In the genomic region with DNA sequence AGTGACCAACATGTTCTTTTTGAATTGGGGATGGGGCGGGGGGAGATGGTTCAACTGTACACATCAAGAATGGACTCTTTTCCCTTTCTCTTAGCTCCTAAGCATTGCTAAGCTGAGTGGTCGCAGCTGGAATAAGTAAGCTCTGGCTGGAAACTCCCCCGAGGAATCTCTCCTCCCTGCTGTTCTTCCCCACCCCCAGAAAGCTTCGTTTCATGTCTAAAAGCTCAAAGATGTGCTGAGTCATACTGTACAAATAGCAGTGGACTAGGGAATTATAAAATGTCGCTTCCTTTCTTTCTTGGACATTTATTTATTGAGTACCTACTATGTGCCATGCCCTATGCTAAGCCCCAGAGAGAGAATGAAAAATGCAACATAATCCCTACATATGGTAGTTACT, we compare ENCODE assay signal across 18 cellular contexts.
DNase-seq lines count a peak whose midpoint lies in the region; ATAC-seq, FAIRE-seq and TF ChIP-seq lines count a peak whose summit lies in the region.
"Had no signal": no experiment of that assay in that cellular context is flagged by ENCODE, and none has a peak within 500 bp of the region (broad histone marks: within the 10 kb centered on the region; RNA-seq: fewer than 3 reads in every experiment).

No MANE protein-coding gene starts in this region.

- CTCF ChIA-PET in K562 (lab: Yijun Ruan, JAX; ENCODE audit: low intra/inter-chr PET ratio), result no interaction called here

- POLR2A ChIA-PET in K562 (lab: Yijun Ruan, JAX), result interaction anchor here (0.7 kb wide), 1 partner anchor 429 kb away, joined by 3 read pairs; no protein-coding TSS in a partner anchor

- H2BK5ac ChIP-seq in H9 (ENCODE audit: insufficient read length, low read length), result no peak overlapping the region

- no peak overlapping the region for H2BK12ac ChIP-seq in H9 (ENCODE audit: insufficient read length, low read depth, low read length)

- H3K36me3 ChIP-seq in K562 (ENCODE audit: control insufficient read depth, insufficient read depth, low read length), result no peaks in the 10 kb centered on the region
- H3K36me3 ChIP-seq: ascending aorta had no signal

- H3K18ac ChIP-seq in H9 (ENCODE audit: insufficient read length, low read depth, low read length), result no peak overlapping the region

- WGBS in K562 (ENCODE audit: insufficient coverage, low coverage, missing lambda C conversion rate), result 1% methylated on average over 5 of the region's 5 CpGs
- WGBS in H9 (ENCODE audit: extremely low coverage, insufficient read length, low lambda C conversion rate), result no CpG with 5 or more reads among the region's 5 CpGs

- in situ Hi-C loops in KBM-7 (cut with MboI; ENCODE audit: low pct_unique_long_range_greater_than_20kb, low sequenced_read_pairs) (no loop called here), K562 (cut with MboI) (loop anchor here (10.0 kb wide), 1 partner anchor 541 kb away; no protein-coding TSS in a partner anchor)

- H2BK20ac ChIP-seq in H9 (ENCODE audit: low read depth, low read length, poor library complexity, severe bottlenecking), result no peak overlapping the region

- H3K4ac ChIP-seq in H9 (ENCODE audit: low read depth, low read length), result no peak overlapping the region

- TF ChIP-seq POLR2A in K562 (conservative IDR thresholded peaks at IDR 0.05), result no peak

- H2AK5ac ChIP-seq in H9 (ENCODE audit: insufficient read length, low read length), result no peak overlapping the region

- H3K27me3 Mint-ChIP-seq in H9 (ENCODE audit: low read depth), result peaks cover 20% of the 10 kb centered on the region

- H3K27ac ChIP-seq in K562 (ENCODE audit: extremely low read depth, low read depth, low read length), result no peak overlapping the region
- H3K27ac ChIP-seq in H9 (ENCODE audit: insufficient read length, low read depth, low read length), result no peak overlapping the region
- H3K27ac ChIP-seq: ascending aorta, dorsolateral prefrontal cortex, PC-9 had no signal

- H3K4me2 ChIP-seq in K562 (ENCODE audit: insufficient read depth, low read length), result no peak overlapping the region
- H3K4me2 ChIP-seq in H9 (ENCODE audit: insufficient read depth, insufficient read length, low read length), result no peak overlapping the region
- H3K4me2 ChIP-seq: PC-9 had no signal

- no peak overlapping the region for H3K4me3 Mint-ChIP-seq in H9
- H3K4me3 Mint-ChIP-seq: activated CD4-positive, alpha-beta memory T cell treated with anti-CD3 and anti-CD28 coated beads, Interleukin-2, amount 10 ng/mL, durations not matched to agents 7 days and 5 days had no signal

- BruUV-seq in K562 (replicated peaks; lab: Mats Ljungman, UMichigan), result no TSS peak

- H3K4me1 Mint-ChIP-seq in H9, result peaks cover 3 to 8% of the 10 kb centered on the region in 2 experiments; a peak in 3 of 4 replicates

- no peaks in the 10 kb centered on the region for H3K23me2 ChIP-seq in H9 (ENCODE audit: insufficient read length, low read depth, low read length, poor library complexity, severe bottlenecking)

- ATAC-seq in K562, result no peak
- ATAC-seq: esophagus mucosa, left lobe of liver had no signal

- no peaks in the 10 kb centered on the region; a peak in 1 of 7 replicates for H3K36me3 Mint-ChIP-seq in H9 (ENCODE audit: insufficient read depth in 1 of 3, low read depth in 3 of 3)

- TF ChIP-seq CTCF in K562 (IDR thresholded peaks at IDR 0.05 in 2 of 3, conservative IDR thresholded peaks at IDR 0.05 in 1 of 3; ENCODE audit: insufficient read depth in 2 of 3, low read depth in 1 of 3, low read length in 3 of 3) (no peak), H9 (conservative IDR thresholded peaks at IDR 0.05) (no peak)

- peak; percentile 58 for DNase-seq in CD1c-positive myeloid dendritic cell (ENCODE audit: extremely low spot score)
- DNase-seq in KBM-7, result peak; percentile 9
- DNase-seq in K562 (ENCODE audit: extremely low read depth in 1 of 4, low spot score in 3 of 4), result peak in 1 of 4 experiments; percentile 11
- peak; percentile 77 for DNase-seq in left kidney (ENCODE audit: low read depth, low spot score)
- DNase-seq in H9, result no peak
- no peak for DNase-seq in DMS153 (lab: John Stamatoyannopoulos, UW)
- no peak for DNase-seq in NCI-H446 treated with DMSO at 0.1 percent for 48 hours (lab: John Stamatoyannopoulos, UW)
- no peak for DNase-seq in activated CD4-positive, CD25-positive, alpha-beta regulatory T cell treated with anti-CD3 and anti-CD28 coated beads, Interleukin-2, amount 50 U/mL, for 72 hours
- DNase-seq: activated CD4-positive, alpha-beta memory T cell treated with anti-CD3 and anti-CD28 coated beads, Interleukin-2, amount 10 ng/mL, durations not matched to agents 7 days and 5 days; dorsolateral prefrontal cortex; hypothalamus; NCI-H2081; NCI-H69; PC-9 had no signal

- intact Hi-C loops in K562 (cut with micrococcal nuclease), result loop anchor here (5.0 kb wide), 3 partner anchors 204 to 544 kb away; partner anchors contain the start of gene EGR2

- no peak overlapping the region for H3K9ac ChIP-seq in K562 (ENCODE audit: insufficient read depth in 1 of 2, low read depth in 2 of 2, low read length in 2 of 2)
- no peak overlapping the region for H3K9ac ChIP-seq in H9 (ENCODE audit: extremely low read depth, insufficient read length, low read length)

- no peak for FAIRE-seq in K562 (lab: Jason Lieb, UNC)

- H3K4me3 ChIP-seq in K562, result no peak overlapping the region
- H3K4me3 ChIP-seq: ascending aorta, dorsolateral prefrontal cortex, PC-9 had no signal

- H3K27me3 ChIP-seq in K562 (ENCODE audit: control insufficient read depth in 2 of 2, insufficient read depth in 2 of 2, low read length in 2 of 2), result no peaks in the 10 kb centered on the region
- no peaks in the 10 kb centered on the region for H3K27me3 ChIP-seq in H9 (ENCODE audit: insufficient read depth, low read length)
- H3K27me3 ChIP-seq: ascending aorta, dorsolateral prefrontal cortex had no signal

- no peak overlapping the region for H4K5ac ChIP-seq in H9 (ENCODE audit: insufficient read length, low read depth, low read length)

- TF ChIP-seq RAD21 in K562 (CRISPR knock-in tag; conservative IDR thresholded peaks at IDR 0.05 in 1 of 2, IDR thresholded peaks at IDR 0.05 in 1 of 2), result no peak

- H3K56ac ChIP-seq in H9 (ENCODE audit: insufficient read length, low read depth, low read length), result no peak overlapping the region

- no peak overlapping the region for H2AFZ ChIP-seq in K562 (ENCODE audit: low read depth, low read length)
- no peak overlapping the region for H2AFZ ChIP-seq in H9 (ENCODE audit: low read length)
- H2AFZ ChIP-seq: PC-9 had no signal

- H3K9me3 Mint-ChIP-seq in H9, result peaks cover 0 to 5% of the 10 kb centered on the region in 2 experiments; a peak in 2 of 5 replicates

- H4K20me1 ChIP-seq in K562 (replicated peaks; ENCODE audit: control insufficient read depth, insufficient read depth, low read length) (no peaks in the 10 kb centered on the region), H9 (ENCODE audit: control insufficient read depth, insufficient read depth, insufficient read length) (no peaks in the 10 kb centered on the region)

- H3T11ph ChIP-seq in H9 (ENCODE audit: low read length), result no peak overlapping the region

- no peak overlapping the region for H3K14ac ChIP-seq in H9 (ENCODE audit: insufficient read depth, low read length)

- H2BK15ac ChIP-seq in H9 (ENCODE audit: low read depth, low read length), result no peak overlapping the region

- no peaks in the 10 kb centered on the region for H3K79me1 ChIP-seq in H9 (ENCODE audit: insufficient read depth, low read depth, low read length, poor library complexity, severe bottlenecking)

- H4K8ac ChIP-seq in H9 (replicated peaks; ENCODE audit: insufficient read length, low read depth, low read length), result no peak overlapping the region

- H3K9me3 ChIP-seq in K562 (replicated peaks; ENCODE audit: control insufficient read depth, insufficient read depth, low read depth, low read length), result no peaks in the 10 kb centered on the region
- H3K9me3 ChIP-seq in H9 (ENCODE audit: control insufficient read depth, low read depth, low read length), result no peaks in the 10 kb centered on the region
- H3K9me3 ChIP-seq: ascending aorta had no signal

- no peak for TF ChIP-seq EP300 in K562 (IDR thresholded peaks at IDR 0.05; ENCODE audit: low read length)

- H3K79me2 ChIP-seq in K562 (ENCODE audit: control insufficient read depth, insufficient read depth, low read length), result no peaks in the 10 kb centered on the region
- no peaks in the 10 kb centered on the region for H3K79me2 ChIP-seq in H9 (ENCODE audit: insufficient read depth, low read length)

- no peaks in the 10 kb centered on the region for H3K9me1 ChIP-seq in K562 (ENCODE audit: control insufficient read depth, insufficient read depth, low read length)

- H3K4me1 ChIP-seq in K562 (replicated peaks in 1 of 2; ENCODE audit: control insufficient read depth in 2 of 2, insufficient read depth in 2 of 2, low read length in 2 of 2) (no peaks in the 10 kb centered on the region), H9 (ENCODE audit: insufficient read depth, low read length) (no peaks in the 10 kb centered on the region)
- H3K4me1 ChIP-seq: ascending aorta had no signal

- no peak overlapping the region for H4K91ac ChIP-seq in H9 (ENCODE audit: insufficient read length, low read depth, low read length)

- H3K23ac ChIP-seq in H9 (ENCODE audit: insufficient read length, low read depth, low read length), result no peak overlapping the region

- no peak overlapping the region for H2BK120ac ChIP-seq in H9 (ENCODE audit: low read depth, low read length, poor library complexity, severe bottlenecking)

- H3K27ac Mint-ChIP-seq in H9, result no peak overlapping the region
- H3K27ac Mint-ChIP-seq: activated CD4-positive, alpha-beta memory T cell treated with anti-CD3 and anti-CD28 coated beads, Interleukin-2, amount 10 ng/mL, durations not matched to agents 7 days and 5 days; progenitor cell of endocrine pancreas had no signal

TF ChIP-seq in K562, 482 proteins besides CTCF, POLR2A, EP300 and RAD21 (continues in another document):
- TF ChIP-seq ZNF316 (IDR thresholded peaks at IDR 0.05), result peak; percentile 72
- peak; percentile 66 for TF ChIP-seq NFE2L1 (tag; IDR thresholded peaks at IDR 0.05; ENCODE audit: borderline replicate concordance, low read depth)
- no peak for TF ChIP-seq DNMT1 (IDR thresholded peaks at IDR 0.05)
- peak; percentile 62; the same call in 1 of the 2 replicates for TF ChIP-seq MAFK (IDR thresholded peaks at IDR 0.05; ENCODE audit: low read length)

Comparison
In these comparisons a context has a peak if more than half of its experiments do, and no peak if none do; other contexts are left out.
1. DNase-seq: peak in CD1c-positive myeloid dendritic cell (single experiment), KBM-7 (single experiment) and left kidney (single experiment); none in H9 (single experiment), DMS153 (single experiment), NCI-H446 treated with DMSO at 0.1 percent for 48 hours (single experiment) and activated CD4-positive, CD25-positive, alpha-beta regulatory T cell treated with anti-CD3 and anti-CD28 coated beads, Interleukin-2, amount 50 U/mL, for 72 hours (single experiment).